Comparison of ENCODE assay signal across 14 cellular contexts in genomic region chr2:154447727-154448418, GRCh38.
"Had no signal": no experiment of that assay in that cellular context is flagged by ENCODE, and none has a peak within 500 bp of the region (broad histone marks: within the 10 kb centered on the region; RNA-seq: fewer than 3 reads in every experiment).

No MANE protein-coding gene starts in this region.

- H3K27ac Mint-ChIP-seq: activated CD8-positive, alpha-beta memory T cell treated with anti-CD3 and anti-CD28 coated beads, Interleukin-2, amount 10 ng/mL, durations not matched to agents 7 days and 5 days; activated naive CD4-positive, alpha-beta T cell treated with anti-CD3 and anti-CD28 coated beads, Interleukin-2, amount 10 ng/mL, durations not matched to agents 7 days and 5 days; activated T-cell treated with anti-CD3 and anti-CD28 coated beads, Interleukin-2, amount 50 U/mL, for 24 hours; dendritic cell treated with granulocyte-macrophage colony-stimulating factor and Interleukin-4, amounts not matched to agents 40 ng/mL and 50 ng/mL, for 4 days; effector memory CD8-positive, alpha-beta T cell; nephron progenitor cell; stimulated activated effector memory CD8-positive, alpha-beta T cell treated with anti-CD3 and anti-CD28 coated beads, Interleukin-12 subunit alpha, Interleukin-12 subunit beta, amount 100 ng/mL, for 72 hours; T-cell had no signal

- H3K4me3 Mint-ChIP-seq: activated CD8-positive, alpha-beta memory T cell treated with anti-CD3 and anti-CD28 coated beads, Interleukin-2, amount 10 ng/mL, durations not matched to agents 7 days and 5 days; activated naive CD4-positive, alpha-beta T cell treated with anti-CD3 and anti-CD28 coated beads, Interleukin-2, amount 10 ng/mL, durations not matched to agents 7 days and 5 days; activated T-cell treated with anti-CD3 and anti-CD28 coated beads, Interleukin-2, amount 50 U/mL, for 24 hours; dendritic cell treated with granulocyte-macrophage colony-stimulating factor and Interleukin-4, amounts not matched to agents 40 ng/mL and 50 ng/mL, for 4 days; effector memory CD8-positive, alpha-beta T cell; nephron progenitor cell; stimulated activated effector memory CD8-positive, alpha-beta T cell treated with anti-CD3 and anti-CD28 coated beads, Interleukin-12 subunit alpha, Interleukin-12 subunit beta, amount 100 ng/mL, for 72 hours; T-cell had no signal

- H3K27ac ChIP-seq: ascending aorta had no signal

- DNase-seq: activated CD4-positive, alpha-beta T cell treated with anti-CD3 and anti-CD28 coated beads for 1 hour; activated CD4-positive, alpha-beta T cell treated with anti-CD3 and anti-CD28 coated beads, Interleukin-2, amount 50 U/mL, for 48 hours; activated CD8-positive, alpha-beta memory T cell treated with anti-CD3 and anti-CD28 coated beads, Interleukin-2, amount 10 ng/mL, durations not matched to agents 7 days and 5 days; activated naive CD4-positive, alpha-beta T cell treated with anti-CD3 and anti-CD28 coated beads, Interleukin-2, amount 10 ng/mL, durations not matched to agents 7 days and 5 days; activated T-cell treated with anti-CD3 and anti-CD28 coated beads, Interleukin-2, amount 50 U/mL, for 24 hours; effector memory CD8-positive, alpha-beta T cell; hippocampal formation; kidney; nephron progenitor cell; T-cell; T1000 had no signal

- ATAC-seq: activated CD8-positive, alpha-beta memory T cell treated with anti-CD3 and anti-CD28 coated beads, Interleukin-2, amount 10 ng/mL, durations not matched to agents 7 days and 5 days; effector memory CD8-positive, alpha-beta T cell; stimulated activated effector memory CD8-positive, alpha-beta T cell treated with anti-CD3 and anti-CD28 coated beads, Interleukin-12 subunit alpha, Interleukin-12 subunit beta, amount 100 ng/mL, for 72 hours; T-cell had no signal

- H3K9me3 Mint-ChIP-seq: activated naive CD4-positive, alpha-beta T cell treated with anti-CD3 and anti-CD28 coated beads, Interleukin-2, amount 10 ng/mL, durations not matched to agents 7 days and 5 days; activated T-cell treated with anti-CD3 and anti-CD28 coated beads, Interleukin-2, amount 50 U/mL, for 24 hours; dendritic cell treated with granulocyte-macrophage colony-stimulating factor and Interleukin-4, amounts not matched to agents 40 ng/mL and 50 ng/mL, for 4 days; effector memory CD8-positive, alpha-beta T cell; nephron progenitor cell had no signal

- H3K36me3 Mint-ChIP-seq: activated CD8-positive, alpha-beta memory T cell treated with anti-CD3 and anti-CD28 coated beads, Interleukin-2, amount 10 ng/mL, durations not matched to agents 7 days and 5 days; activated naive CD4-positive, alpha-beta T cell treated with anti-CD3 and anti-CD28 coated beads, Interleukin-2, amount 10 ng/mL, durations not matched to agents 7 days and 5 days; stimulated activated effector memory CD8-positive, alpha-beta T cell treated with anti-CD3 and anti-CD28 coated beads, Interleukin-12 subunit alpha, Interleukin-12 subunit beta, amount 100 ng/mL, for 72 hours; T-cell had no signal

- H3K27me3 ChIP-seq: ascending aorta had no signal

- H3K27me3 Mint-ChIP-seq: activated CD8-positive, alpha-beta memory T cell treated with anti-CD3 and anti-CD28 coated beads, Interleukin-2, amount 10 ng/mL, durations not matched to agents 7 days and 5 days; activated naive CD4-positive, alpha-beta T cell treated with anti-CD3 and anti-CD28 coated beads, Interleukin-2, amount 10 ng/mL, durations not matched to agents 7 days and 5 days; activated T-cell treated with anti-CD3 and anti-CD28 coated beads, Interleukin-2, amount 50 U/mL, for 24 hours; dendritic cell treated with granulocyte-macrophage colony-stimulating factor and Interleukin-4, amounts not matched to agents 40 ng/mL and 50 ng/mL, for 4 days; effector memory CD8-positive, alpha-beta T cell; T-cell had no signal

- H3K4me1 Mint-ChIP-seq: activated CD8-positive, alpha-beta memory T cell treated with anti-CD3 and anti-CD28 coated beads, Interleukin-2, amount 10 ng/mL, durations not matched to agents 7 days and 5 days; activated naive CD4-positive, alpha-beta T cell treated with anti-CD3 and anti-CD28 coated beads, Interleukin-2, amount 10 ng/mL, durations not matched to agents 7 days and 5 days; nephron progenitor cell; stimulated activated effector memory CD8-positive, alpha-beta T cell treated with anti-CD3 and anti-CD28 coated beads, Interleukin-12 subunit alpha, Interleukin-12 subunit beta, amount 100 ng/mL, for 72 hours; T-cell had no signal

- H3K4me3 ChIP-seq: ascending aorta had no signal

- H3K4me1 ChIP-seq: ascending aorta had no signal

- H3K9me3 ChIP-seq: ascending aorta had no signal

- H3K36me3 ChIP-seq: ascending aorta had no signal
